In genomic region chr12:107148105-107148504, GRCh38 we compare ENCODE assay signal across 24 cellular contexts.
"Had no signal": no experiment of that assay in that cellular context is flagged by ENCODE, and none has a peak within 500 bp of the region (broad histone marks: within the 10 kb centered on the region; RNA-seq: fewer than 3 reads in every experiment).

No MANE protein-coding gene starts in this region.

- H3K79me2 ChIP-seq: parathyroid adenoma had no signal

- H3K27me3 ChIP-seq: neural progenitor cell, ovary, right lobe of liver, sigmoid colon, stomach, thyroid gland, tibial nerve, upper lobe of left lung, vagina had no signal

- H3K4me2 ChIP-seq: neural progenitor cell had no signal

- H3K9me3 ChIP-seq: psoas muscle, right lobe of liver, sigmoid colon, stomach, thoracic aorta, thyroid gland, upper lobe of left lung, vagina had no signal

- H3K27ac ChIP-seq: neural progenitor cell, ovary, parathyroid adenoma, psoas muscle, right lobe of liver, sigmoid colon, stomach, thoracic aorta, thyroid gland, tibial nerve, upper lobe of left lung, vagina had no signal

- H3K36me3 ChIP-seq: neural progenitor cell, ovary, right lobe of liver, sigmoid colon, stomach, thoracic aorta, thyroid gland, tibial nerve, upper lobe of left lung, vagina had no signal

- H3K4me3 ChIP-seq: neural progenitor cell, ovary, psoas muscle, right lobe of liver, sigmoid colon, stomach, thoracic aorta, thyroid gland, tibial nerve, upper lobe of left lung, vagina had no signal

- H2AFZ ChIP-seq: neural progenitor cell, parathyroid adenoma had no signal

- FAIRE-seq: small intestine, urothelium cell line had no signal

- H3K4me1 ChIP-seq: psoas muscle, right lobe of liver, sigmoid colon, stomach, thyroid gland, tibial nerve, upper lobe of left lung, vagina had no signal

- H3K9ac ChIP-seq: neural progenitor cell, parathyroid adenoma had no signal

- DNase-seq: occipital lobe; ovary; posterior cingulate gyrus; psoas muscle; right cardiac atrium; right lobe of liver; sigmoid colon; small intestine; stimulated activated CD4-positive, alpha-beta T cell treated with anti-CD3 and anti-CD28 coated beads, Interleukin-15, amount 100 ng/mL, for 24 hours; stimulated activated CD4-positive, alpha-beta T cell treated with anti-CD3 and anti-CD28 coated beads, Interleukin-2, amount 100 ng/mL, for 24 hours; stimulated activated CD4-positive, alpha-beta T cell treated with anti-CD3 and anti-CD28 coated beads, Interleukin-2, amount 100 ng/mL, for 48 hours; stimulated activated CD4-positive, alpha-beta T cell treated with anti-CD3 and anti-CD28 coated beads, Interleukin-4, amount 100 ng/mL, for 24 hours; stimulated activated naive B cell treated with anti-CD40 and anti-IgM and Interleukin-4, amounts not matched to agents 10 μg/mL and 1 μg/mL and 100 μg/mL, for 72 hours; stimulated activated naive CD4-positive, alpha-beta T cell treated with Interleukin-2 at 50 U/mL for 16 hours; stomach; thyroid gland; trophoblast cell; upper lobe of left lung had no signal
